Comparison of ENCODE assay signal across 18 cellular contexts in the genomic region with DNA sequence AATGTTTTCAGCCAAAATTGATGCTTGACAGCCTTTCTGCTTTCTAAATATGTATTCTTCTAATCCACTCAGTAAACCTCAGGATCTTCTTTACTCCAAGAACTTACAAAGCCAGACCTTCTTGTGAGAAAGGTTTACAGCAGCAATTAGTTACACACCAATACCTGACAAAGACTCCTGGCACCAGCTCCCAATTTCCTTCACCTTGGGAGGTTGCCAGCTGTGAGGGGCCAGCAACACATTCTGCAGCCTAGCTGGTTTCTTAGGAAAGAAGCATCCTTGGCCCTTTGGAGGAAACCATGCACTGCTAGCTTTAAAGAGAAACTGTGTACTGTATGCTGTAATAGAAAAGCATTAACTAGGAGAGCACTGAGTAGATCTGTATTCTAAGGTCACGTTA. TPM values are rescaled to one million over a fixed set of nuclear protein-coding genes. Genes with fewer than 3 reads are reported as not detected.
DNase-seq lines count a peak whose midpoint lies in the region; ATAC-seq and TF ChIP-seq lines count a peak whose summit lies in the region.
"Had no signal": no experiment of that assay in that cellular context is flagged by ENCODE, and none has a peak within 500 bp of the region (broad histone marks: within the 10 kb centered on the region; RNA-seq: fewer than 3 reads in every experiment).

No MANE protein-coding gene starts in this region.

- H3K27ac ChIP-seq in gastroesophageal sphincter = no peak overlapping the region

- TF ChIP-seq POLR2A in gastroesophageal sphincter (IDR thresholded peaks at IDR 0.05) = no peak

- no peak for TF ChIP-seq EP300 in gastroesophageal sphincter (IDR thresholded peaks at IDR 0.05)

- no peak overlapping the region for H3K4me3 ChIP-seq in gastroesophageal sphincter
- H3K4me3 ChIP-seq: K562 had no signal

- H3K4me1 ChIP-seq in gastroesophageal sphincter = no peaks in the 10 kb centered on the region

- no peak for ATAC-seq in gastroesophageal sphincter
- ATAC-seq: K562 had no signal

- H3K36me3 ChIP-seq in gastroesophageal sphincter = no peaks in the 10 kb centered on the region

- peaks cover 6% of the 10 kb centered on the region for H3K27me3 ChIP-seq in gastroesophageal sphincter

- 67 to 75% methylated on average over 1 of the region's 1 CpG for WGBS in gastroesophageal sphincter (ENCODE audit: low coverage in 1 of 2), 2 donors

- no peaks in the 10 kb centered on the region for H3K9me3 ChIP-seq in gastroesophageal sphincter
- H3K9me3 ChIP-seq: Caco-2 had no signal

- TF ChIP-seq CTCF in gastroesophageal sphincter (IDR thresholded peaks at IDR 0.05) = no peak

- DNase-seq in NCI-H2171 treated with DMSO at 0.1 percent for 48 hours (lab: John Stamatoyannopoulos, UW) = peak; percentile 45
- no peak for DNase-seq in NCI-H2171 (lab: John Stamatoyannopoulos, UW)
- DNase-seq in amygdala (lab: John Stamatoyannopoulos, UW) = peak in 38 of 56 donors; percentile 3 to 73 (median 26)
- peak; percentile 7 for DNase-seq in left kidney (ENCODE audit: low read depth, low spot score)
- peak; percentile 39 for DNase-seq in putamen (ENCODE audit: low spot score)
- DNase-seq in activated T-cell treated with anti-CD3 and anti-CD28 coated beads, Interleukin-2, amount 50 U/mL, for 1 hour = no peak
- no peak for DNase-seq in NCI-H1436 (lab: John Stamatoyannopoulos, UW)
- DNase-seq: Caco-2, DMS53, H9, MV-4-11, NCI-H146, NCI-H69, RPMI8226 had no signal

RNA-seq across cellular contexts. Expression of a gene that starts 10.8 kb away (rescaled TPM):
- total RNA-seq in gastroesophageal sphincter = under 1 TPM in 1 of 4 donors, not detected in 3; 0.64 TPM
- total RNA-seq: G401, K562 had no signal

RNA-seq across cellular contexts. Expression of a gene that starts 46.2 kb away (rescaled TPM):
- not detected for total RNA-seq in gastroesophageal sphincter
- total RNA-seq: A673, Caco-2, G401, H9 had no signal

Comparison
In these comparisons a context has a peak if more than half of its experiments do, and no peak if none do; other contexts are left out.
1. DNase-seq: peak in NCI-H2171 treated with DMSO at 0.1 percent for 48 hours (single experiment), amygdala (38 of 56), left kidney (single experiment) and putamen (single experiment); none in NCI-H2171 (single experiment), activated T-cell treated with anti-CD3 and anti-CD28 coated beads, Interleukin-2, amount 50 U/mL, for 1 hour (single experiment) and NCI-H1436 (single experiment).